1 cellular context compared by ENCODE assay signal in genomic region chr20:45070932-45071632, GRCh38.
TF ChIP-seq lines count a peak whose summit lies in the region.

No MANE protein-coding gene starts in this region.

TF ChIP-seq in K562, 482 proteins besides CTCF, POLR2A, EP300 and RAD21 (continues in another document):
- TF ChIP-seq CBX1 (IDR thresholded peaks at IDR 0.05; ENCODE audit: low read depth): no peak
- no peak for TF ChIP-seq PYGO2 (tag; IDR thresholded peaks at IDR 0.05)
- no peak for TF ChIP-seq ZBTB49 (CRISPR knock-in tag; IDR thresholded peaks at IDR 0.05; ENCODE audit: borderline replicate concordance)
- no peak for TF ChIP-seq IRF1 (CRISPR knock-in tag; IDR thresholded peaks at IDR 0.05; ENCODE audit: borderline replicate concordance)
- 0 out of 2 replicates have a peak, but pooled peaks have one; percentile 40 for TF ChIP-seq ZNF395 (CRISPR knock-in tag; IDR thresholded peaks at IDR 0.05)
- TF ChIP-seq C11orf30 (IDR thresholded peaks at IDR 0.05; ENCODE audit: low read depth): peak; percentile 61; the same call in 1 of the 2 replicates
- TF ChIP-seq CBFA2T2 (conservative IDR thresholded peaks at IDR 0.05): peak; percentile 71
- TF ChIP-seq CAMTA2 (CRISPR knock-in tag; conservative IDR thresholded peaks at IDR 0.05): no peak
- no peak for TF ChIP-seq TARDBP (IDR thresholded peaks at IDR 0.05)
- peak; percentile 97 for TF ChIP-seq SMARCE1 (IDR thresholded peaks at IDR 0.05)
- no peak for TF ChIP-seq ELF2 (CRISPR knock-in tag; IDR thresholded peaks at IDR 0.05)
- TF ChIP-seq ZNF280B (CRISPR knock-in tag; IDR thresholded peaks at IDR 0.05): no peak
- TF ChIP-seq ZNF639 (CRISPR knock-in tag; conservative IDR thresholded peaks at IDR 0.05 in 1 of 2, IDR thresholded peaks at IDR 0.05 in 1 of 2): peak in 1 of 2 experiments; percentile 62; a peak in 2 of 4 replicates
- TF ChIP-seq HDAC1 (IDR thresholded peaks at IDR 0.05): peak in 1 of 2 experiments; percentile 53; a peak in 1 of 4 replicates
- TF ChIP-seq KDM1A (IDR thresholded peaks at IDR 0.05): peak; percentile 41 to 67; a peak in 2 of 4 replicates
- no peak for TF ChIP-seq MXI1 (IDR thresholded peaks at IDR 0.05; ENCODE audit: low read depth, low read length)
- no peak for TF ChIP-seq ZNF77 (CRISPR knock-in tag; IDR thresholded peaks at IDR 0.05)
- peak; percentile 95 for TF ChIP-seq JUN (IDR thresholded peaks at IDR 0.05; ENCODE audit: borderline replicate concordance, low read depth, low read length)
- TF ChIP-seq JUN (CRISPR knock-in tag; IDR thresholded peaks at IDR 0.05; ENCODE audit: borderline replicate concordance): no peak
- no peak for TF ChIP-seq BRD9 (IDR thresholded peaks at IDR 0.05; ENCODE audit: low read depth, partially characterized antibody)
- no peak for TF ChIP-seq ZBTB2 (IDR thresholded peaks at IDR 0.05)
- TF ChIP-seq FOXK2 (conservative IDR thresholded peaks at IDR 0.05 in 1 of 2, IDR thresholded peaks at IDR 0.05 in 1 of 2; ENCODE audit: low read depth in 2 of 2): peak; percentile 67 to 71
- TF ChIP-seq ARID3A (IDR thresholded peaks at IDR 0.05; ENCODE audit: borderline replicate concordance, low read depth, low read length): peak; percentile 74; the same call in 1 of the 2 replicates
- 0 out of 2 replicates have a peak, but pooled peaks have one; percentile 23 for TF ChIP-seq ZNF175 (CRISPR knock-in tag; IDR thresholded peaks at IDR 0.05; ENCODE audit: low read depth)
- peak; percentile 56; the same call in 1 of the 2 replicates for TF ChIP-seq GATA2 (CRISPR knock-in tag; IDR thresholded peaks at IDR 0.05)
- TF ChIP-seq SMARCC2 (IDR thresholded peaks at IDR 0.05; ENCODE audit: low read depth): peak; percentile 91
- 0 out of 2 replicates have a peak, but pooled peaks have one; percentile 17 for TF ChIP-seq NFIC (IDR thresholded peaks at IDR 0.05)
- peak; percentile 70; the same call in 1 of the 2 replicates for TF ChIP-seq HDAC2 (IDR thresholded peaks at IDR 0.05)
- TF ChIP-seq DNMT1 (IDR thresholded peaks at IDR 0.05): no peak
- peak; percentile 55; the same call in 1 of the 2 replicates for TF ChIP-seq DDX20 (tag; IDR thresholded peaks at IDR 0.05; ENCODE audit: low read depth)
- TF ChIP-seq CEBPG (CRISPR knock-in tag; IDR thresholded peaks at IDR 0.05): peak; percentile 56
- TF ChIP-seq CEBPG (tag; conservative IDR thresholded peaks at IDR 0.05 in 1 of 2, IDR thresholded peaks at IDR 0.05 in 1 of 2): peak; percentile 72 to 79
- peak; percentile 97 for TF ChIP-seq SOX6 (IDR thresholded peaks at IDR 0.05)
- TF ChIP-seq ADNP (tag; IDR thresholded peaks at IDR 0.05): peak; percentile 63
- peak in 1 of 2 experiments; percentile 68; a peak in 1 of 4 replicates for TF ChIP-seq SRF (CRISPR knock-in tag; IDR thresholded peaks at IDR 0.05)
- peak; percentile 85 for TF ChIP-seq ESRRA (IDR thresholded peaks at IDR 0.05; ENCODE audit: borderline replicate concordance, low read depth)
- no peak for TF ChIP-seq EWSR1 (IDR thresholded peaks at IDR 0.05; ENCODE audit: borderline replicate concordance, low read depth, partially characterized antibody)
- no peak for TF ChIP-seq KDM2B (CRISPR knock-in tag; IDR thresholded peaks at IDR 0.05)
- TF ChIP-seq NKRF (IDR thresholded peaks at IDR 0.05; ENCODE audit: borderline replicate concordance): no peak
- TF ChIP-seq U2AF1 (optimal IDR thresholded peaks at IDR 0.05; ENCODE audit: low read depth, low read length): no peak
- TF ChIP-seq PRDM10 (IDR thresholded peaks at IDR 0.05; ENCODE audit: partially characterized antibody): peak; percentile 91
- 0 out of 2 replicates have a peak, but pooled peaks have one; percentile 40 for TF ChIP-seq CHAMP1 (IDR thresholded peaks at IDR 0.05)
- no peak for TF ChIP-seq ATF1 (CRISPR knock-in tag; IDR thresholded peaks at IDR 0.05)
- peak; percentile 47; the same call in 1 of the 2 replicates for TF ChIP-seq ATF1 (tag; IDR thresholded peaks at IDR 0.05)
- TF ChIP-seq ZNF316 (IDR thresholded peaks at IDR 0.05): peak; percentile 33; the same call in 1 of the 2 replicates
- TF ChIP-seq ZSCAN32 (CRISPR knock-in tag; IDR thresholded peaks at IDR 0.05): no peak
- no peak for TF ChIP-seq SIN3B (IDR thresholded peaks at IDR 0.05; ENCODE audit: low read depth)
